Comparison of ENCODE assay signal across 3 cellular contexts in the genomic region with DNA sequence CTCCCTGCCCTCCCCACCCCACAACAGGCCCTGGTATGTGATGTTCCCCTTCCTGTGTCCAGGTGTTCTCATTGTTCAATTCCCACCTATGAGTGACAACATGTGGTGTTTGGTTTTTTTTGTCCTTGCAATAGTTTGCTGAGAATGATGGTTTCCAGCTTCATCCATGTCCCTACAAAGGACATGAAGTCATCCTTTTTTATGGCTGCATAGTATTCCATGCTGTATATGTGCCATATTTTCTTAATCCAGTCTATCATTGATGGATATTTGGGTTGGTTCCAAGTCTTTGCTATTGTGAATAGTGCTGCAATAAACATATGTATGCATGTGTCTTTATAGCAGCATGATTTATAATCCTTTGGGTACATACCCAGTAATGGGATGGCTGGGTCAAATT. TPM values are rescaled to one million over a fixed set of nuclear protein-coding genes. Genes with fewer than 3 reads are reported as not detected.
"Had no signal": no experiment of that assay in that cellular context is flagged by ENCODE, and none has a peak within 500 bp of the region (broad histone marks: within the 10 kb centered on the region; RNA-seq: fewer than 3 reads in every experiment).

No MANE protein-coding gene starts in this region.

RNA-seq across cellular contexts. Expression of a gene that starts 54.0 kb away (rescaled TPM):
- total RNA-seq: GM23248, H9, HFFc6 had no signal
- polyA plus RNA-seq: GM23248 had no signal
